19 cellular contexts compared by ENCODE assay signal in genomic region chr6:9521152-9521530, GRCh38.
DNase-seq lines count a peak whose midpoint lies in the region; ATAC-seq and TF ChIP-seq lines count a peak whose summit lies in the region.
"Had no signal": no experiment of that assay in that cellular context is flagged by ENCODE, and none has a peak within 500 bp of the region (broad histone marks: within the 10 kb centered on the region; RNA-seq: fewer than 3 reads in every experiment).

No MANE protein-coding gene starts in this region.

- H3K4me2 ChIP-seq in GM23248 (ENCODE audit: unreplicated experiment) (peak overlapping the region; percentile 40), osteoblast (ENCODE audit: insufficient read depth, low read length) (peak overlapping the region; percentile 12)

- CTCF ChIA-PET in activated CD4-positive, alpha-beta T cell treated with anti-CD3 and anti-CD28 coated beads for 36 hours (lab: Charles Lee): interaction anchor here (0.7 kb wide), 1 partner anchor 1433 kb away, joined by 3 read pairs; no protein-coding TSS in a partner anchor
- CTCF ChIA-PET in activated CD4-positive, alpha-beta T cell treated with anti-CD3 and anti-CD28 coated beads, Interleukin-2, amount 10 ng/mL, durations not matched to agents 7 days and 5 days (lab: Charles Lee): no interaction called here

- no peaks in the 10 kb centered on the region for H3K79me2 ChIP-seq in GM23248 (ENCODE audit: insufficient read depth)
- no peaks in the 10 kb centered on the region for H3K79me2 ChIP-seq in osteoblast (ENCODE audit: insufficient read depth, low read length)

- no peaks in the 10 kb centered on the region for H3K9me3 Mint-ChIP-seq in activated CD4-positive, alpha-beta T cell treated with anti-CD3 and anti-CD28 coated beads for 36 hours (ENCODE audit: low read depth)
- no peaks in the 10 kb centered on the region for H3K9me3 Mint-ChIP-seq in activated CD4-positive, alpha-beta T cell treated with anti-CD3 and anti-CD28 coated beads, Interleukin-2, amount 10 ng/mL, durations not matched to agents 7 days and 5 days

- peaks cover 11% of the 10 kb centered on the region for H3K4me1 Mint-ChIP-seq in activated CD4-positive, alpha-beta T cell treated with anti-CD3 and anti-CD28 coated beads for 36 hours
- H3K4me1 Mint-ChIP-seq in activated CD4-positive, alpha-beta T cell treated with anti-CD3 and anti-CD28 coated beads, Interleukin-2, amount 10 ng/mL, durations not matched to agents 7 days and 5 days: no peaks in the 10 kb centered on the region
- H3K4me1 Mint-ChIP-seq: neural crest cell had no signal

- POLR2A ChIA-PET in activated CD4-positive, alpha-beta T cell treated with anti-CD3 and anti-CD28 coated beads for 36 hours (lab: Charles Lee): no interaction called here
- POLR2A ChIA-PET in activated CD4-positive, alpha-beta T cell treated with anti-CD3 and anti-CD28 coated beads, Interleukin-2, amount 10 ng/mL, durations not matched to agents 7 days and 5 days (lab: Charles Lee): no interaction called here

- H3K9me2 ChIP-seq in GM23248 (ENCODE audit: insufficient read depth): no peaks in the 10 kb centered on the region

- peaks cover 34% of the 10 kb centered on the region for H3F3A ChIP-seq in GM23248 (ENCODE audit: insufficient read depth)

- H3K27ac ChIP-seq in GM23248: peak overlapping the region; percentile 38; the same call in 1 of the 2 replicates
- H3K27ac ChIP-seq in osteoblast (ENCODE audit: low read depth, low read length): peak overlapping the region; percentile 5
- H3K27ac ChIP-seq: upper lobe of right lung had no signal

- no peak for TF ChIP-seq CTCF in osteoblast (IDR thresholded peaks at IDR 0.05; ENCODE audit: extremely low read depth, low read depth, low read length)

- H3K36me3 Mint-ChIP-seq in activated CD4-positive, alpha-beta T cell treated with anti-CD3 and anti-CD28 coated beads for 36 hours (ENCODE audit: low read depth): no peaks in the 10 kb centered on the region
- H3K36me3 Mint-ChIP-seq in activated CD4-positive, alpha-beta T cell treated with anti-CD3 and anti-CD28 coated beads, Interleukin-2, amount 10 ng/mL, durations not matched to agents 7 days and 5 days (ENCODE audit: low read depth): no peaks in the 10 kb centered on the region

- 66 to 87% methylated on average over 3 of the region's 3 CpGs for WGBS in GM23248 (ENCODE audit: low coverage in 1 of 2, low lambda C conversion rate in 2 of 2, missing lambda C conversion rate in 2 of 2), 2 experiments

- H3K36me3 ChIP-seq in GM23248 (ENCODE audit: low read depth) (no peaks in the 10 kb centered on the region), osteoblast (ENCODE audit: insufficient read depth, low read length) (no peaks in the 10 kb centered on the region)
- H3K36me3 ChIP-seq: upper lobe of right lung had no signal

- H4K20me1 ChIP-seq in GM23248 (ENCODE audit: insufficient read depth) (no peaks in the 10 kb centered on the region), osteoblast (ENCODE audit: insufficient read depth, low read length) (no peaks in the 10 kb centered on the region)

- no peak overlapping the region for H3K9ac ChIP-seq in GM23248

- H3K27me3 ChIP-seq in GM23248 (replicated peaks; ENCODE audit: insufficient read depth): no peaks in the 10 kb centered on the region
- H3K27me3 ChIP-seq in osteoblast (ENCODE audit: insufficient read depth, low read length): no peaks in the 10 kb centered on the region
- H3K27me3 ChIP-seq: upper lobe of right lung had no signal

- peak overlapping the region; percentile 40 for H3K27ac Mint-ChIP-seq in activated CD4-positive, alpha-beta T cell treated with anti-CD3 and anti-CD28 coated beads for 36 hours
- no peak overlapping the region for H3K27ac Mint-ChIP-seq in activated CD4-positive, alpha-beta T cell treated with anti-CD3 and anti-CD28 coated beads, Interleukin-2, amount 10 ng/mL, durations not matched to agents 7 days and 5 days

- H2AFZ ChIP-seq in GM23248 (no peak overlapping the region), osteoblast (ENCODE audit: low read length) (no peak overlapping the region)

- H3K9me3 ChIP-seq in GM23248 (ENCODE audit: low read depth) (no peaks in the 10 kb centered on the region), osteoblast (ENCODE audit: low read depth, low read length) (no peaks in the 10 kb centered on the region)
- H3K9me3 ChIP-seq: upper lobe of right lung had no signal

- peaks cover 53% of the 10 kb centered on the region for H3K4me1 ChIP-seq in GM23248 (ENCODE audit: insufficient read depth)
- peaks cover 15% of the 10 kb centered on the region for H3K4me1 ChIP-seq in osteoblast (ENCODE audit: insufficient read depth, low read length)
- H3K4me1 ChIP-seq: upper lobe of right lung had no signal

- 0 out of 2 replicates have a peak overlapping the region, but pooled peaks have one; percentile 5 for H3K4me3 ChIP-seq in GM23248
- no peak overlapping the region for H3K4me3 ChIP-seq in osteoblast (ENCODE audit: insufficient read depth, low read length)
- H3K4me3 ChIP-seq: upper lobe of right lung had no signal

- ATAC-seq in activated CD4-positive, alpha-beta T cell treated with anti-CD3 and anti-CD28 coated beads for 36 hours: peak; percentile 55
- ATAC-seq in HG03520 (IDR thresholded peaks at IDR 0.05; ENCODE audit: unreplicated experiment): peak; percentile 48
- ATAC-seq: left ventricle myocardium superior, upper lobe of right lung had no signal

- intact Hi-C loops in activated CD4-positive, alpha-beta T cell treated with anti-CD3 and anti-CD28 coated beads for 36 hours (cut with DNase I, micrococcal nuclease): no loop called here

- in situ Hi-C loops in GM23248 (cut with MboI): no loop called here

- H3K27me3 Mint-ChIP-seq in activated CD4-positive, alpha-beta T cell treated with anti-CD3 and anti-CD28 coated beads for 36 hours: peaks cover 9% of the 10 kb centered on the region
- no peaks in the 10 kb centered on the region for H3K27me3 Mint-ChIP-seq in activated CD4-positive, alpha-beta T cell treated with anti-CD3 and anti-CD28 coated beads, Interleukin-2, amount 10 ng/mL, durations not matched to agents 7 days and 5 days

- DNase-seq in activated CD4-positive, alpha-beta T cell treated with anti-CD3 and anti-CD28 coated beads for 36 hours: no peak
- no peak for DNase-seq in activated CD4-positive, alpha-beta T cell treated with anti-CD3 and anti-CD28 coated beads, Interleukin-2, amount 10 ng/mL, durations not matched to agents 7 days and 5 days
- DNase-seq in GM23248: no peak
- no peak for DNase-seq in osteoblast (ENCODE audit: insufficient read length, low spot score, missing footprints)
- no peak for DNase-seq in NCI-H1092 treated with DMSO at 0.1 percent for 48 hours (lab: John Stamatoyannopoulos, UW)
- no peak for DNase-seq in AML-193 (lab: John Stamatoyannopoulos, UW)
- no peak for DNase-seq in Kasumi-1 (lab: John Stamatoyannopoulos, UW)
- DNase-seq: 8988T; activated T-cell treated with anti-CD3 and anti-CD28 coated beads, Interleukin-2, amount 50 U/mL, for 1 hour; aorta; effector CD4-positive, alpha-beta T cell; head of caudate nucleus; left ventricle myocardium superior; NCI-H1417 treated with DMSO at 0.1 percent for 48 hours; NCI-H526; SHP77; upper lobe of right lung had no signal

- no peak overlapping the region for H3K4me3 Mint-ChIP-seq in activated CD4-positive, alpha-beta T cell treated with anti-CD3 and anti-CD28 coated beads for 36 hours
- no peak overlapping the region for H3K4me3 Mint-ChIP-seq in activated CD4-positive, alpha-beta T cell treated with anti-CD3 and anti-CD28 coated beads, Interleukin-2, amount 10 ng/mL, durations not matched to agents 7 days and 5 days
- H3K4me3 Mint-ChIP-seq: neural crest cell had no signal
